ENCODE assay signal across 15 cellular contexts in the genomic region with DNA sequence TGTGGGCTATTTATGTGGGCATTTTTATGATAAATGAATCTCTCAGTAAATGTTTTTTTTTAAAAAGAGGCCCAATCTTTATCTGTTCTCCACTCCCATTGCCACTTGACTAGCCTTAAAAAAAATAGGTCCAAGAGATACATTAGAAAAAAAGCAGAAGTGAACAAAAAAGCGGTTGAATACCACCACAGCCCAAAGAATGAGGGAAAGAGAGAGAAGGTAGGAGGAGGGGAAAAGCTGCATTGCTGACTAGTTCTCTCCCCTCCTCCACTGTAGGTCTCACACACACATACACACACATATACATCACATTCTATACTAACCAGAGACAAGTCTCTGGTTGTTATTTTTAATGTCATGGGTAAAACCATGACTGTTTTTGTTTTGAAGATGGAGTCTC.
A peak's percentile ranks its signal among the peaks of the same experiment; 100 is the strongest.
DNase-seq lines count a peak whose midpoint lies in the region; ATAC-seq and TF ChIP-seq lines count a peak whose summit lies in the region.
"Had no signal": no experiment of that assay in that cellular context is flagged by ENCODE, and none has a peak within 500 bp of the region (broad histone marks: within the 10 kb centered on the region; RNA-seq: fewer than 3 reads in every experiment).

No MANE protein-coding gene starts in this region.

- DNase-seq in GDM1 (lab: John Stamatoyannopoulos, UW) (peak; percentile 40), SKM-1 treated with dmso at 0.1 percent for 144 hours (lab: John Stamatoyannopoulos, UW; ENCODE audit: unreplicated experiment) (peak; percentile 57), superior temporal gyrus (ENCODE audit: extremely low spot score) (no peak), hepatic stellate cell (ENCODE audit: low spot score) (no peak), ACHN (no peak)
- DNase-seq: head of caudate nucleus, left cardiac atrium, NCI-H2227 treated with DMSO at 0.1 percent for 48 hours, Peyer's patch, T-helper 17 cell, upper lobe of left lung had no signal

- ATAC-seq in GM21447 (IDR thresholded peaks at IDR 0.05; ENCODE audit: unreplicated experiment) (peak; percentile 50), HG03460 (IDR thresholded peaks at IDR 0.05; ENCODE audit: unreplicated experiment) (peak; percentile 65), gastroesophageal sphincter (no peak)
- ATAC-seq: left cardiac atrium, T-helper 17 cell had no signal

- no peaks in the 10 kb centered on the region for H3K4me1 ChIP-seq in gastroesophageal sphincter
- H3K4me1 ChIP-seq: Peyer's patch, prostate gland, upper lobe of left lung had no signal

- TF ChIP-seq EP300 in gastroesophageal sphincter (IDR thresholded peaks at IDR 0.05): no peak

- in situ Hi-C loops in ACHN (cut with HindIII; ENCODE audit: low pct_ligation_motif_present, low pct_unique_long_range_greater_than_20kb, low sequenced_read_pairs): loop anchor here (25.0 kb wide), 1 partner anchor 181 kb away; the partner anchor contains the start of gene ZCCHC12

- peaks cover 0 to 67% of the 10 kb centered on the region in 2 donors for H3K36me3 ChIP-seq in gastroesophageal sphincter
- H3K36me3 ChIP-seq: Peyer's patch, prostate gland had no signal

- no peaks in the 10 kb centered on the region for H3K9me3 ChIP-seq in gastroesophageal sphincter
- H3K9me3 ChIP-seq: Peyer's patch, prostate gland, upper lobe of left lung had no signal

- no peak overlapping the region for H3K4me3 ChIP-seq in gastroesophageal sphincter
- H3K4me3 ChIP-seq: Peyer's patch, prostate gland, upper lobe of left lung had no signal

- no peak overlapping the region for H3K27ac ChIP-seq in gastroesophageal sphincter
- H3K27ac ChIP-seq: Peyer's patch, prostate gland had no signal

- no peaks in the 10 kb centered on the region for H3K27me3 ChIP-seq in gastroesophageal sphincter
- H3K27me3 ChIP-seq: Peyer's patch, upper lobe of left lung had no signal

- TF ChIP-seq CTCF in gastroesophageal sphincter (IDR thresholded peaks at IDR 0.05): no peak

- no peak for TF ChIP-seq POLR2A in gastroesophageal sphincter (IDR thresholded peaks at IDR 0.05)

- 60 to 78% methylated on average over 1 of the region's 1 CpG for WGBS in gastroesophageal sphincter (ENCODE audit: low coverage in 1 of 2), 2 donors

Comparison
In these comparisons a context has a peak if more than half of its experiments do, and no peak if none do; other contexts are left out.
1. DNase-seq: peak in GDM1 (single experiment) and SKM-1 treated with dmso at 0.1 percent for 144 hours (single experiment); none in superior temporal gyrus (single experiment), hepatic stellate cell (single experiment) and ACHN (single experiment).